Comparison of ENCODE assay signal across 10 cellular contexts in genomic region chr10:101397140-101397539, GRCh38. TPM values are rescaled to one million over a fixed set of nuclear protein-coding genes. Genes with fewer than 3 reads are reported as not detected.
DNase-seq lines count a peak whose midpoint lies in the region; ATAC-seq, FAIRE-seq and TF ChIP-seq lines count a peak whose summit lies in the region.
"Had no signal": no experiment of that assay in that cellular context is flagged by ENCODE, and none has a peak within 500 bp of the region (broad histone marks: within the 10 kb centered on the region; RNA-seq: fewer than 3 reads in every experiment).

No MANE protein-coding gene starts in this region.

- H3K27ac Mint-ChIP-seq in neural progenitor cell: no peak overlapping the region

- H3K9ac ChIP-seq in neural progenitor cell: no peak overlapping the region

- DNase-seq in activated CD4-positive, alpha-beta T cell treated with anti-CD3 and anti-CD28 coated beads for 4 hours: peak; percentile 10 to 16
- no peak for DNase-seq in activated CD4-positive, alpha-beta T cell treated with anti-CD3 and anti-CD28 coated beads, Interleukin-2, amount 50 U/mL, for 4 hours
- DNase-seq in NAMALWA (ENCODE audit: low spot score) (peak; percentile 60), bronchial epithelial cell (ENCODE audit: low read depth) (peak; percentile 20), neural progenitor cell (ENCODE audit: low spot score) (peak; percentile 77)
- DNase-seq: GF-D8 had no signal

- no peak overlapping the region for H3K4me3 Mint-ChIP-seq in neural progenitor cell

- H3K4me3 ChIP-seq in bronchial epithelial cell (ENCODE audit: low read depth, low read length): no peak overlapping the region
- H3K4me3 ChIP-seq in neural progenitor cell: no peak overlapping the region
- H3K4me3 ChIP-seq: adrenal gland had no signal

- peaks cover 16% of the 10 kb centered on the region for H4K20me1 ChIP-seq in neural progenitor cell (ENCODE audit: low read depth)

- no peaks in the 10 kb centered on the region for H3K9me3 ChIP-seq in neural progenitor cell (ENCODE audit: low read depth)
- H3K9me3 ChIP-seq: adrenal gland had no signal

- H2AFZ ChIP-seq in neural progenitor cell (replicated peaks): no peak overlapping the region

- no peaks in the 10 kb centered on the region for H3K27me3 ChIP-seq in bronchial epithelial cell (ENCODE audit: control insufficient read depth, insufficient read depth, low read length)
- no peaks in the 10 kb centered on the region for H3K27me3 ChIP-seq in neural progenitor cell
- H3K27me3 ChIP-seq: adrenal gland had no signal

- ATAC-seq in GM18867 (IDR thresholded peaks at IDR 0.05; ENCODE audit: unreplicated experiment): no peak
- ATAC-seq in HG03095 (IDR thresholded peaks at IDR 0.05; ENCODE audit: unreplicated experiment): no peak
- no peak for ATAC-seq in GM21786 (IDR thresholded peaks at IDR 0.05; ENCODE audit: unreplicated experiment)

- no peaks in the 10 kb centered on the region for H3K9me3 Mint-ChIP-seq in neural progenitor cell

- no peak overlapping the region for H3K27ac ChIP-seq in neural progenitor cell
- H3K27ac ChIP-seq: adrenal gland had no signal

- no peaks in the 10 kb centered on the region for H3K27me3 Mint-ChIP-seq in neural progenitor cell (ENCODE audit: insufficient read depth, low read depth)

- no peak overlapping the region for H3K4me2 ChIP-seq in neural progenitor cell

- no peaks in the 10 kb centered on the region for H3K36me3 ChIP-seq in bronchial epithelial cell (ENCODE audit: control insufficient read depth, insufficient read depth, low read length)
- H3K36me3 ChIP-seq in neural progenitor cell: no peaks in the 10 kb centered on the region
- H3K36me3 ChIP-seq: adrenal gland had no signal

- no peak for FAIRE-seq in bronchial epithelial cell (lab: Jason Lieb, UNC)

- peaks cover 11% of the 10 kb centered on the region for H3K79me2 ChIP-seq in neural progenitor cell (ENCODE audit: low read depth)

- H3K4me1 Mint-ChIP-seq in neural progenitor cell: peaks cover 29% of the 10 kb centered on the region

- TF ChIP-seq CTCF in bronchial epithelial cell (IDR thresholded peaks at IDR 0.05; ENCODE audit: insufficient read depth, low read length, severe bottlenecking) (no peak), neural progenitor cell (IDR thresholded peaks at IDR 0.05) (no peak)

- peaks cover 10% of the 10 kb centered on the region for H3F3A ChIP-seq in neural progenitor cell (ENCODE audit: low read depth)

- H3K36me3 Mint-ChIP-seq in neural progenitor cell: peaks cover 5% of the 10 kb centered on the region

- H3K4me1 ChIP-seq in neural progenitor cell: peaks cover 34% of the 10 kb centered on the region
- H3K4me1 ChIP-seq: adrenal gland had no signal

RNA-seq across cellular contexts. Expression of gene BTRC, which starts 43.2 kb away (rescaled TPM):
- total RNA-seq in bronchial epithelial cell: 6.8 and 9.7 TPM in 2 replicates
- 23.5 and 25.4 TPM in 2 replicates for total RNA-seq in neural progenitor cell (ENCODE audit: low replicate concordance)

Comparison
In these comparisons a context has a peak if more than half of its experiments do, and no peak if none do; other contexts are left out.
1. DNase-seq: peak in activated CD4-positive, alpha-beta T cell treated with anti-CD3 and anti-CD28 coated beads for 4 hours (2 of 2), NAMALWA (single experiment), bronchial epithelial cell (single experiment) and neural progenitor cell (single experiment); none in activated CD4-positive, alpha-beta T cell treated with anti-CD3 and anti-CD28 coated beads, Interleukin-2, amount 50 U/mL, for 4 hours (0 of 2).